Comparison of ENCODE assay signal across 23 cellular contexts in the genomic region with DNA sequence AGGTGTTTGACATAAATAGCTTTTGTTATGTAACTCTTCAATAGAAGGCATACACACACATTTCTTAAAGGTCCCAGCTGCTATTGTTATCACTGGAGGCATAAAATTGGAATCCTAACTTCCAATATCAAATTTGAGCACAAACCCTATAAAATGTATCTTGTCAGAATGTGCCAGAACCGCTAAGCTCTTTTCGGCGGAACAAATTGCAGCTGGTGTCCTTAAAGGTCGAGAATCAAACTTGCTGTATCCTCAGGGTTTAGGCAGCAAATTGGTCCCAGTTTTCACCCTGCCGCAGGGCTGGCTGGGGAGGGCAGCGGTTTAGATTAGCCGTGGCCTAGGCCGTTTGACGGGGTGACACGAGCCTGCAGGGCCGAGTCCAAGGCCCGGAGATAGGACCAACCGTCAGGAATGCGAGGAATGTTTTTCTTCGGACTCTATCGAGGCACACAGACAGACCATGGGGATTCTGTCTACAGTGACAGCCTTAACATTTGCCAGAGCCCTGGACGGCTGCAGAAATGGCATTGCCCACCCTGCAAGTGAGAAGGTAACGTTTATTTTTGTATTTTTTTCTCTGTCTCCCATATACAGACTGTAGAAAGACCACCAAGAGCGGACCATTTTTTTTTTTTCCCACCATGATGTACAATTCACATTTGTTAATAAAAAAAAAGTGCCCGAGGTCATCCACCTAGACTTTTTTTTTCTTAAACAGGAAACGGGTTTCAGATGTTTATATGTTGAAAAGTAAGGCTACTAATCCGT.
DNase-seq lines count a peak whose midpoint lies in the region; ATAC-seq, FAIRE-seq and TF ChIP-seq lines count a peak whose summit lies in the region.
"Had no signal": no experiment of that assay in that cellular context is flagged by ENCODE, and none has a peak within 500 bp of the region (broad histone marks: within the 10 kb centered on the region; RNA-seq: fewer than 3 reads in every experiment).

No MANE protein-coding gene starts in this region.

- H3K9me3 Mint-ChIP-seq in astrocyte (ENCODE audit: unreplicated experiment) = no peaks in the 10 kb centered on the region
- no peaks in the 10 kb centered on the region for H3K9me3 Mint-ChIP-seq in neural crest cell
- H3K9me3 Mint-ChIP-seq: T-helper 1 cell treated with Interleukin-12 subunit alpha and Interleukin-12 subunit beta and Interleukin-4 antibody, amounts not matched to agents 30 μg/mL and 1 μg/mL, for 36 hours had no signal

- H2AFZ ChIP-seq in astrocyte (ENCODE audit: low read depth, low read length) = no peak overlapping the region

- H3K9ac ChIP-seq in astrocyte (ENCODE audit: low read length) = no peak overlapping the region

- H3K4me3 Mint-ChIP-seq in astrocyte (ENCODE audit: unreplicated experiment) (peak overlapping the region; percentile 17), neural crest cell (no peak overlapping the region)
- H3K4me3 Mint-ChIP-seq: activated CD8-positive, alpha-beta memory T cell treated with anti-CD3 and anti-CD28 coated beads, Interleukin-2, amount 10 ng/mL, durations not matched to agents 7 days and 5 days; CD4-positive, alpha-beta memory T cell; T-helper 1 cell treated with Interleukin-12 subunit alpha and Interleukin-12 subunit beta and Interleukin-4 antibody, amounts not matched to agents 30 μg/mL and 1 μg/mL, for 36 hours had no signal

- peaks cover 44% of the 10 kb centered on the region for H3K27me3 Mint-ChIP-seq in astrocyte (ENCODE audit: low read depth, unreplicated experiment)
- peaks cover 59% of the 10 kb centered on the region for H3K27me3 Mint-ChIP-seq in neural crest cell (ENCODE audit: low read depth)

- no peaks in the 10 kb centered on the region for H3K4me1 ChIP-seq in astrocyte (ENCODE audit: insufficient read depth, low read length)
- H3K4me1 ChIP-seq: heart left ventricle, spleen had no signal

- H3K4me2 ChIP-seq in astrocyte (ENCODE audit: low read length) = no peak overlapping the region

- H3K36me3 Mint-ChIP-seq in astrocyte (ENCODE audit: low read depth, unreplicated experiment) (no peaks in the 10 kb centered on the region), neural crest cell (ENCODE audit: low read depth) (no peaks in the 10 kb centered on the region)
- H3K36me3 Mint-ChIP-seq: activated CD8-positive, alpha-beta memory T cell treated with anti-CD3 and anti-CD28 coated beads, Interleukin-2, amount 10 ng/mL, durations not matched to agents 7 days and 5 days; CD4-positive, alpha-beta memory T cell had no signal

- H3K4me3 ChIP-seq in astrocyte (ENCODE audit: insufficient read depth, low read depth, low read length) (no peak overlapping the region), dorsolateral prefrontal cortex (no peak overlapping the region)
- H3K4me3 ChIP-seq: coronary artery, heart left ventricle, ovary, spleen had no signal

- H3K36me3 ChIP-seq in astrocyte (ENCODE audit: insufficient read depth, low read length) = no peaks in the 10 kb centered on the region
- H3K36me3 ChIP-seq: heart left ventricle, ovary, spleen had no signal

- H3K9me3 ChIP-seq in astrocyte (ENCODE audit: insufficient read depth, low read depth, low read length) = no peaks in the 10 kb centered on the region
- H3K9me3 ChIP-seq: heart left ventricle, spleen had no signal

- H3K27ac ChIP-seq in astrocyte (ENCODE audit: low read depth, low read length) = no peak overlapping the region
- H3K27ac ChIP-seq in dorsolateral prefrontal cortex = no peak overlapping the region
- H3K27ac ChIP-seq: coronary artery, ovary, spleen had no signal

- intact Hi-C loops in dorsolateral prefrontal cortex (cut with DNase I) = no loop called here

- no peaks in the 10 kb centered on the region for H3K79me2 ChIP-seq in astrocyte (ENCODE audit: insufficient read depth, low read length)

- H3K27ac Mint-ChIP-seq in astrocyte (ENCODE audit: unreplicated experiment) (peak overlapping the region; percentile 50), neural crest cell (ENCODE audit: unreplicated experiment) (no peak overlapping the region)
- H3K27ac Mint-ChIP-seq: activated CD8-positive, alpha-beta memory T cell treated with anti-CD3 and anti-CD28 coated beads, Interleukin-2, amount 10 ng/mL, durations not matched to agents 7 days and 5 days; CD4-positive, alpha-beta memory T cell; T-helper 1 cell treated with Interleukin-12 subunit alpha and Interleukin-12 subunit beta and Interleukin-4 antibody, amounts not matched to agents 30 μg/mL and 1 μg/mL, for 36 hours had no signal

- no peak for TF ChIP-seq CTCF in astrocyte (IDR thresholded peaks at IDR 0.05; ENCODE audit: insufficient read depth, low read depth, low read length)
- no peak for TF ChIP-seq CTCF in neural crest cell (conservative IDR thresholded peaks at IDR 0.05)
- no peak for TF ChIP-seq CTCF in dorsolateral prefrontal cortex (IDR thresholded peaks at IDR 0.05 in 54 of 56, conservative IDR thresholded peaks at IDR 0.05 in 2 of 56; ENCODE audit: low read depth in 1 of 56, partially characterized antibody in 56 of 56)

- H4K20me1 ChIP-seq in astrocyte (ENCODE audit: insufficient read depth, low read length) = no peaks in the 10 kb centered on the region

- no peak for ATAC-seq in HG03139 (IDR thresholded peaks at IDR 0.05; ENCODE audit: unreplicated experiment)
- ATAC-seq: activated CD8-positive, alpha-beta memory T cell treated with anti-CD3 and anti-CD28 coated beads, Interleukin-2, amount 10 ng/mL, durations not matched to agents 7 days and 5 days; HCT116; Panc1 had no signal

- H3K4me1 Mint-ChIP-seq in astrocyte (ENCODE audit: low read depth, unreplicated experiment) = peaks cover 10% of the 10 kb centered on the region
- peaks cover 31% of the 10 kb centered on the region for H3K4me1 Mint-ChIP-seq in neural crest cell
- H3K4me1 Mint-ChIP-seq: activated CD8-positive, alpha-beta memory T cell treated with anti-CD3 and anti-CD28 coated beads, Interleukin-2, amount 10 ng/mL, durations not matched to agents 7 days and 5 days; CD4-positive, alpha-beta memory T cell had no signal

- H3K27me3 ChIP-seq in astrocyte (ENCODE audit: insufficient read depth, low read length) (peaks cover 60% of the 10 kb centered on the region), dorsolateral prefrontal cortex (peaks cover 4 to 100% (median 78%) of the 10 kb centered on the region in 45 donors)
- H3K27me3 ChIP-seq: ovary had no signal

- peak; percentile 94 for DNase-seq in ELF-1 (ENCODE audit: low read depth, low spot score)
- no peak for DNase-seq in astrocyte (ENCODE audit: low read depth)
- peak; percentile 97 for DNase-seq in islet precursor cell
- peak; percentile 12 for DNase-seq in neural crest cell (ENCODE audit: low read depth, low spot score)
- DNase-seq in NCI-H1417 treated with DMSO at 0.1 percent for 48 hours (lab: John Stamatoyannopoulos, UW) = no peak
- no peak for DNase-seq in dorsolateral prefrontal cortex
- DNase-seq in COLO829 (ENCODE audit: low spot score) = no peak
- DNase-seq: activated CD4-positive, alpha-beta T cell treated with anti-CD3 and anti-CD28 coated beads for 1 hour; activated CD8-positive, alpha-beta memory T cell treated with anti-CD3 and anti-CD28 coated beads, Interleukin-2, amount 10 ng/mL, durations not matched to agents 7 days and 5 days; activated gamma-delta T cell; CD4-positive, alpha-beta memory T cell; erythroblast; NCI-H187 treated with DMSO at 0.1 percent for 48 hours; NCI-H69; ovary; spleen; stimulated activated naive CD4-positive, alpha-beta T cell treated with Interleukin-2 at 50 U/mL for 16 hours had no signal

- FAIRE-seq in astrocyte (lab: Jason Lieb, UNC) = no peak

Comparison
In these comparisons a context has a peak if more than half of its experiments do, and no peak if none do; other contexts are left out.
1. DNase-seq: peak in ELF-1 (single experiment), islet precursor cell (single experiment) and neural crest cell (single experiment); none in astrocyte (single experiment), NCI-H1417 treated with DMSO at 0.1 percent for 48 hours (single experiment), dorsolateral prefrontal cortex (0 of 10) and COLO829 (single experiment).